Comparison of ENCODE assay signal across 1 cellular context in the genomic region with DNA sequence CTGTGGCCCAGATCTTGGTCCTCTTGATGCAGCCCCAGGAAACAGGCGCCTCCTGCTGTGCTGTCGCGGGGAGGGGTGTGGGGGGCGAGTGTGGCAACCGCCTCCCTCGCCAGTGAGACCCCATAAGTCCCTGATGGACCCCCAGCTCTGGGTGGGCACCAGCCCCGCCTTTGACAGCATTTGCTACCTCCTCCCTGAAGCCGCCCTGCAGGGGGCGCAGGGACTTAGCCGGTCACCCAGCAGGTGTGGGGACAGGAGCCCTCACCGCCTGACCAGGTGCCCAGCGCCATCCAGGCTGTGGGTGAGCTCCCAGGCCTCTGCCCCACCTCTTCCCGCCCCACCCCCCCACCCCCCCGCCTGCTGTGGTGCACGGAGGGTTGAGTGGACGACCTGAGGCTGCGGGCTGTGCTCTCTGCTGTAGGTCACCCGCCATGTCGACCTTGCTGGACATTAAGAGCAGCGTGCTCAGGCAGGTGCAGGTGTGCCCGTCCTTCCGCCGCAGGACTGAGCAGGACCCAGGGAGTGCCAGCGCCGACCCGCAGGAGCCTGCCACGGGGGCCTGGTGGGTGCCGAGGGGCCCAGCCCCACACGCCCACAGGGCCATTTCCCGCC.
TF ChIP-seq lines count a peak whose summit lies in the region.

No MANE protein-coding gene starts in this region.

TF ChIP-seq in endothelial cell of umbilical vein, 7 proteins besides CTCF, POLR2A, EP300 and RAD21:
- TF ChIP-seq FOS (IDR thresholded peaks at IDR 0.05; ENCODE audit: borderline replicate concordance, insufficient read depth, low read length) (no peak), GATA2 (IDR thresholded peaks at IDR 0.05; ENCODE audit: insufficient read depth, insufficient read length, low read depth, low read length) (no peak), POLR2AphosphoS5 (IDR thresholded peaks at IDR 0.05; ENCODE audit: insufficient read depth, low read depth, low read length) (no peak), JUN (IDR thresholded peaks at IDR 0.05; ENCODE audit: borderline replicate concordance, insufficient read depth, insufficient read length, low read depth) (no peak), MYC (IDR thresholded peaks at IDR 0.05; ENCODE audit: low read depth, low read length) (no peak), EZH2 (IDR thresholded peaks at IDR 0.05; ENCODE audit: borderline replicate concordance, low read depth, low read length, severe bottlenecking) (no peak)
- TF ChIP-seq, protein P1, sequence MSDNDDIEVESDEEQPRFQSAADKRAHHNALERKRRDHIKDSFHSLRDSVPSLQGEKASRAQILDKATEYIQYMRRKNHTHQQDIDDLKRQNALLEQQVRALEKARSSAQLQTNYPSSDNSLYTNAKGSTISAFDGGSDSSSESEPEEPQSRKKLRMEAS (IDR thresholded peaks at IDR 0.05; ENCODE audit: insufficient read depth, insufficient read length): no peak
